21 cellular contexts compared by ENCODE assay signal in the genomic region with DNA sequence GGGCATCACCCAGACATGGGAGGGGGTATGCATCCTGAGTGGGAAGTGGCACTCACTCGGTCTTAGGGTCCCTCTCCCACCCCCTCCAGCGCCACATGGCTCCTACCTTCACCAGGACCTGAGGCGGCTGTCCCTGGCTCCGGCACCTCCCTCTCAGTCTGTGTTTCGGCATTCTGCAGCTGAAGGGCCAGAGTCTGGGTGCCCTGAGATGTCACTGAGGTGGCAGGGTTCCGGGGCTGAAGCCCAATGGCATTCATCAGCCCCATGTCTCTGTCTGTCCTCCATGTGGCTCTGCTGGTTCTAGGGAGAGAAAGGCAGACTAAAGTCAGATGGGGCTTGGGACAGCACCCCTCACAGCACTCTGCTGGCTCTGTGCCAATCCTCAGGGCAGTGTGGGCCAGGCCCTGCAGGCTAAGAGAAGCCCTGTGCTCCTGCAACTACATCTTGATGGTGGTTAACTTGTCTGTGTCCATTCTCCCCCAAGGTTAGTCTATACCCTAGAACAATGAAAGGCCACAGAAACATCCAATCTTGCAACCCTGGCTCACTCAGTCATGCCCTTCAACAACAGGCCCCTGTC. TPM values are rescaled to one million over a fixed set of nuclear protein-coding genes. Genes with fewer than 3 reads are reported as not detected.
"Had no signal": no experiment of that assay in that cellular context is flagged by ENCODE, and none has a peak within 500 bp of the region (broad histone marks: within the 10 kb centered on the region; RNA-seq: fewer than 3 reads in every experiment).

No MANE protein-coding gene starts in this region.

- H3K27me3 ChIP-seq: MG63 had no signal

- DNase-seq: activated CD4-positive, alpha-beta memory T cell treated with anti-CD3 and anti-CD28 coated beads, Interleukin-2, amount 10 ng/mL, durations not matched to agents 7 days and 5 days; activated CD4-positive, alpha-beta T cell treated with anti-CD3 and anti-CD28 coated beads for 36 hours; activated CD4-positive, alpha-beta T cell treated with anti-CD3 and anti-CD28 coated beads, Interleukin-2, amount 50 U/mL, for 1 hour; activated CD8-positive, alpha-beta memory T cell treated with anti-CD3 and anti-CD28 coated beads, Interleukin-2, amount 50 U/mL, for 4 hours; activated T-cell treated with anti-CD3 and anti-CD28 coated beads, Interleukin-2, amount 50 U/mL, for 1 hour; aorta; central memory CD4-positive, alpha-beta T cell; MG63; NCI-H1105; NCI-H1436; NCI-H1694 treated with DMSO at 0.1 percent for 48 hours; NCI-H2029 treated with DMSO at 0.1 percent for 48 hours; NCI-H510A treated with DMSO at 0.1 percent for 48 hours; SIG-M5; T-helper 2 cell; T1000 had no signal

- H3K9me3 Mint-ChIP-seq: activated CD4-positive, alpha-beta memory T cell treated with anti-CD3 and anti-CD28 coated beads, Interleukin-2, amount 10 ng/mL, durations not matched to agents 7 days and 5 days; activated naive CD4-positive, alpha-beta T cell treated with anti-CD3 and anti-CD28 coated beads, Interleukin-2, amount 50 U/mL, for 24 hours had no signal

- H3K27ac Mint-ChIP-seq: activated CD4-positive, alpha-beta memory T cell treated with anti-CD3 and anti-CD28 coated beads, Interleukin-2, amount 10 ng/mL, durations not matched to agents 7 days and 5 days; activated CD4-positive, alpha-beta T cell treated with anti-CD3 and anti-CD28 coated beads for 36 hours; activated naive CD4-positive, alpha-beta T cell treated with anti-CD3 and anti-CD28 coated beads, Interleukin-2, amount 50 U/mL, for 24 hours had no signal

- H3K4me1 Mint-ChIP-seq: activated CD4-positive, alpha-beta memory T cell treated with anti-CD3 and anti-CD28 coated beads, Interleukin-2, amount 10 ng/mL, durations not matched to agents 7 days and 5 days; activated CD4-positive, alpha-beta T cell treated with anti-CD3 and anti-CD28 coated beads for 36 hours; activated naive CD4-positive, alpha-beta T cell treated with anti-CD3 and anti-CD28 coated beads, Interleukin-2, amount 50 U/mL, for 24 hours had no signal

- H3K4me3 ChIP-seq: MG63, PC-9 had no signal

- H3K4me2 ChIP-seq: PC-9 had no signal

- H3K9me3 ChIP-seq: MG63 had no signal

- ATAC-seq: activated CD4-positive, alpha-beta T cell treated with anti-CD3 and anti-CD28 coated beads for 36 hours had no signal

- H3K4me3 Mint-ChIP-seq: activated CD4-positive, alpha-beta memory T cell treated with anti-CD3 and anti-CD28 coated beads, Interleukin-2, amount 10 ng/mL, durations not matched to agents 7 days and 5 days; activated CD4-positive, alpha-beta T cell treated with anti-CD3 and anti-CD28 coated beads for 36 hours; activated naive CD4-positive, alpha-beta T cell treated with anti-CD3 and anti-CD28 coated beads, Interleukin-2, amount 50 U/mL, for 24 hours had no signal

- H3K27me3 Mint-ChIP-seq: activated CD4-positive, alpha-beta memory T cell treated with anti-CD3 and anti-CD28 coated beads, Interleukin-2, amount 10 ng/mL, durations not matched to agents 7 days and 5 days; activated CD4-positive, alpha-beta T cell treated with anti-CD3 and anti-CD28 coated beads for 36 hours; activated naive CD4-positive, alpha-beta T cell treated with anti-CD3 and anti-CD28 coated beads, Interleukin-2, amount 50 U/mL, for 24 hours had no signal

- H3K27ac ChIP-seq: PC-9 had no signal

RNA-seq across cellular contexts. Expression of a gene that starts 16.9 kb away (rescaled TPM):
- total RNA-seq: activated CD8-positive, alpha-beta memory T cell treated with anti-CD3 and anti-CD28 coated beads for 36 hours; bronchial epithelial cell; RPMI7951 had no signal
